In the genomic region with DNA sequence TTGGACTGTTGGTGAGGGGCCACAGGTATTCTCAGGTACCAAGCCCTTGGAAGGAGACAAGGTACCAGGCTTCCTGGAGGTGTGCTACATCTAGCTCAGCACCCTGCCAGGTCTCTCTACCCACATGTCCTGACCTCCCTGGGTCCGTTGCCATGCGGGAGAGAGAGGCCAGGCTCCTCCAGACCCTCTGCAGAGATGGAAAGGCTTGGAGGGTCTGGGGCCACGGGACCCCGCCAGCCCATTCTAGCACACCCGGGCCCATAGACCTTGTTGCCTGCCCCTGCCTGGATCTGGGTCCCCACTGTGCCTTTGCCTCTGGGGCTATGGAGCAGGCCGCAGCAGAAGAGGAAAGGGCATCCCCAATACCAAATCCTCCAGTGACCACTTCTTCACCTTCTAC, we compare ENCODE assay signal across 30 cellular contexts. TPM values are rescaled to one million over a fixed set of nuclear protein-coding genes. Genes with fewer than 3 reads are reported as not detected.
"Had no signal": no experiment of that assay in that cellular context is flagged by ENCODE, and none has a peak within 500 bp of the region (broad histone marks: within the 10 kb centered on the region; RNA-seq: fewer than 3 reads in every experiment).

No MANE protein-coding gene starts in this region.

- ATAC-seq: effector memory CD8-positive, alpha-beta T cell; heart right ventricle; left colon; left ventricle myocardium superior; natural killer cell; stimulated activated effector memory CD8-positive, alpha-beta T cell treated with anti-CD3 and anti-CD28 coated beads, Interleukin-12 subunit alpha, Interleukin-12 subunit beta, amount 100 ng/mL, for 72 hours had no signal

- H3K27me3 ChIP-seq: esophagus squamous epithelium, heart right ventricle, neutrophil, stomach, thyroid gland had no signal

- H3K36me3 ChIP-seq: esophagus squamous epithelium, heart right ventricle, neutrophil, stomach, thyroid gland had no signal

- H3K27ac ChIP-seq: coronary artery, esophagus squamous epithelium, heart right ventricle, neutrophil, parathyroid adenoma, skin epidermis, stomach, thyroid gland had no signal

- H3K4me1 ChIP-seq: esophagus squamous epithelium, parathyroid adenoma had no signal

- DNase-seq: dermis blood vessel endothelial cell; effector memory CD8-positive, alpha-beta T cell; erythroblast; esophagus squamous epithelium; foreskin melanocyte; glutamatergic neuron; heart right ventricle; hypothalamus; immature natural killer cell; kidney glomerular epithelial cell; left colon; left ventricle myocardium superior; natural killer cell; stimulated activated CD4-positive, alpha-beta T cell treated with anti-CD3 and anti-CD28 coated beads, Interleukin-1b, Interleukin-23, amount 100 ng/mL, for 48 hours; stimulated activated CD4-positive, alpha-beta T cell treated with anti-CD3 and anti-CD28 coated beads, Interleukin-4, amount 100 ng/mL, for 24 hours; stimulated activated naive CD4-positive, alpha-beta T cell treated with Interleukin-2 at 50 U/mL for 16 hours; stomach; thyroid gland had no signal

- H3K9ac ChIP-seq: parathyroid adenoma had no signal

- H3K4me3 ChIP-seq: coronary artery, esophagus squamous epithelium, heart right ventricle, lung, skin epidermis, stomach, thyroid gland had no signal

- H3K9me3 ChIP-seq: esophagus squamous epithelium, heart right ventricle, neutrophil, stomach, thyroid gland had no signal

RNA-seq across cellular contexts. Expression of gene APOC3, which starts 2.2 kb away (rescaled TPM):
- total RNA-seq: dermis blood vessel endothelial cell, esophagus squamous epithelium, left colon, left ventricle myocardium superior, mononuclear cell, natural killer cell, subcutaneous adipose tissue, temporal lobe, thyroid gland had no signal
- polyA plus RNA-seq: immature natural killer cell, neural cell, stomach had no signal

RNA-seq across cellular contexts. Expression of gene APOA4, which starts 4.4 kb away (rescaled TPM):
- total RNA-seq: dermis blood vessel endothelial cell, esophagus squamous epithelium, left colon, left ventricle myocardium superior, lung, mononuclear cell, natural killer cell, progenitor cell of endocrine pancreas, subcutaneous adipose tissue, temporal lobe, thyroid gland had no signal
- polyA plus RNA-seq: immature natural killer cell, neural cell had no signal

RNA-seq across cellular contexts. Expression of gene APOA1, which starts 10.0 kb away (rescaled TPM):
- total RNA-seq: esophagus squamous epithelium, left colon, subcutaneous adipose tissue had no signal
- polyA plus RNA-seq: neural cell had no signal

RNA-seq across cellular contexts. Expression of gene APOA5, which starts 35.8 kb away (rescaled TPM):
- total RNA-seq: dermis blood vessel endothelial cell, esophagus squamous epithelium, heart right ventricle, left colon, left ventricle myocardium superior, mononuclear cell, natural killer cell, omental fat pad, progenitor cell of endocrine pancreas, stomach, subcutaneous adipose tissue, temporal lobe, thyroid gland had no signal
- polyA plus RNA-seq: heart right ventricle, immature natural killer cell, neural cell, stomach had no signal
